ENCODE assay signal across 11 cellular contexts in the genomic region with DNA sequence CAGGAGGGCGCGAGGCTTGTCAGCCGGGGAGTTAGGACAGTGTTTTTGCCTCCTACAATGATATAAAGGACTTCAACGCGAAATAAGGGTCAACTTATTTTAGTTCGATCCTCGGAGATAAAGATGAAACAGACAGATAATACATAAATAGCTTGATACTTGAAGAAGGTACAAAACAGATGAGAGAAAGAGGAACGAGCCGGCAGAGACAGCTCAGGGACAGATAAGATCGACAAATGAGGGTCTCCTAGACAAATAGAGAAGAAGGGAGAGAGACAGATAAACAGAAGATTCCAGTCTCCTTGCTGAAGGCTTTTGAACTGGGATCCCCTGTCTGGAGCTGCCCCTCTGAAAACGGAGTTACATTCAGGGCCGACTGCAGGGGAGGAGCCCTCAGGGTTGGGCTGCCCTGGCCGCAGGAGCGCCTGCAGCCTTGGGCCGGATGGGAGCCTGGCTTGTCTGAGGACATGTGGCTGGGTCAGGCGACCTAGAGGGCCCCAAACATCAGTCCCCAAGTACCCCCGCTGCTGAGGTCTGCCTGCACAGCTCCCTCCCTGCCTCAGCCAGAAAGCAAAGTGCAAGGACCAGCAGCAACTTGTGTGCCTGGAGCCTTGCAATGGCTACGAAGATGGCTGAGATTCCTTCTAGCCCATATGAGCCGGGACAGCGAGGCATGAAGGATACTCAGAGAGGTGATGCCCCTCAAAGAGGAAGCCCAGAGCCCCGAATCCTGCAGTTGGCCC. TPM values are rescaled to one million over a fixed set of nuclear protein-coding genes. Genes with fewer than 3 reads are reported as not detected.
DNase-seq lines count a peak whose midpoint lies in the region; ATAC-seq, FAIRE-seq and TF ChIP-seq lines count a peak whose summit lies in the region.
"Had no signal": no experiment of that assay in that cellular context is flagged by ENCODE, and none has a peak within 500 bp of the region (broad histone marks: within the 10 kb centered on the region; RNA-seq: fewer than 3 reads in every experiment).

No MANE protein-coding gene starts in this region.

- BruUV-seq in Panc1 (replicated peaks; lab: Mats Ljungman, UMichigan) = no TSS peak

- intact Hi-C loops in Panc1 (cut with micrococcal nuclease; ENCODE audit: unreplicated experiment) (no loop called here), tibial artery (cut with DNase I; ENCODE audit: low total_unique reads) (no loop called here)

- H3K4me3 ChIP-seq in Panc1 (ENCODE audit: low read depth in 2 of 2, low read length in 2 of 2) (peak overlapping the region; percentile 36 to 43; a peak in 3 of 4 replicates), endodermal cell (ENCODE audit: low read length) (no peak overlapping the region), tibial artery (no peak overlapping the region)

- H3K27me3 ChIP-seq in Panc1 (ENCODE audit: control insufficient read depth, insufficient read depth, low read length) = peaks cover 19% of the 10 kb centered on the region; the same call in 1 of the 2 replicates
- H3K27me3 ChIP-seq in endodermal cell (ENCODE audit: control insufficient read depth, insufficient read depth, low read length, poor library complexity, severe bottlenecking) = peaks cover 100% of the 10 kb centered on the region
- peaks cover 10 to 100% of the 10 kb centered on the region in 2 donors for H3K27me3 ChIP-seq in tibial artery

- 7 to 14% methylated on average over 13 to 21 of the region's 21 CpGs for WGBS in endodermal cell (ENCODE audit: insufficient coverage in 1 of 2, insufficient read length in 1 of 2), 2 experiments

- peaks cover 14% of the 10 kb centered on the region for H3K4me1 ChIP-seq in Panc1 (ENCODE audit: control insufficient read depth, insufficient read depth, low read length)
- peaks cover 9% of the 10 kb centered on the region for H3K4me1 ChIP-seq in endodermal cell (ENCODE audit: control insufficient read depth, insufficient read depth, low read length)
- H3K4me1 ChIP-seq in tibial artery = peaks cover 0 to 85% (median 61%) of the 10 kb centered on the region in 4 donors

- H3K27ac ChIP-seq in Panc1 (ENCODE audit: low read length) (no peak overlapping the region), endodermal cell (ENCODE audit: low read depth, low read length) (no peak overlapping the region), tibial artery (no peak overlapping the region)

- POLR2A ChIA-PET in Panc1 (lab: Charles Lee) = interaction anchor here (0.6 kb wide), 1 partner anchor 728 kb away, joined by 6 read pairs; no protein-coding TSS in a partner anchor

- no peak for DNase-seq in activated naive CD4-positive, alpha-beta T cell treated with Interleukin-2 at 50 U/mL for 16 hours
- DNase-seq in Panc1 (ENCODE audit: low read depth, low spot score) = no peak
- DNase-seq in endodermal cell = peak; percentile 54
- DNase-seq in urothelium cell line (ENCODE audit: low spot score) = no peak
- no peak for DNase-seq in tibial artery
- no peak for DNase-seq in GOT3 (lab: John Stamatoyannopoulos, UW)
- DNase-seq: KG1; stimulated activated naive CD4-positive, alpha-beta T cell treated with Interleukin-2 at 50 U/mL for 16 hours had no signal

- FAIRE-seq in urothelium cell line (lab: Jason Lieb, UNC) = peak; percentile 32

- TF ChIP-seq CTCF in Panc1 (IDR thresholded peaks at IDR 0.05) (no peak), endodermal cell (conservative IDR thresholded peaks at IDR 0.05) (peak; percentile 32), tibial artery (IDR thresholded peaks at IDR 0.05) (no peak)

- no peak overlapping the region for H3K27ac Mint-ChIP-seq in activated naive CD4-positive, alpha-beta T cell treated with anti-CD3 and anti-CD28 coated beads, Interleukin-2, amount 50 U/mL, for 24 hours
- H3K27ac Mint-ChIP-seq in endodermal cell = no peak overlapping the region

- peak overlapping the region; percentile 88 for H3K4me3 Mint-ChIP-seq in activated naive CD4-positive, alpha-beta T cell treated with anti-CD3 and anti-CD28 coated beads, Interleukin-2, amount 50 U/mL, for 24 hours
- peak overlapping the region; percentile 53 for H3K4me3 Mint-ChIP-seq in endodermal cell

- peak; percentile 35; the same call in 1 of the 2 replicates for ATAC-seq in Panc1
- ATAC-seq in activated CD4-positive, CD25-positive, alpha-beta regulatory T cell treated with anti-CD3 and anti-CD28 coated beads, Interleukin-2, amount 50 U/mL, for 24 hours = no peak

- CTCF ChIA-PET in Panc1 (lab: Charles Lee) = interaction anchor here (0.5 kb wide), 1 partner anchor 9 kb away, joined by 3 read pairs; no protein-coding TSS in a partner anchor

- H3K27me3 Mint-ChIP-seq in activated naive CD4-positive, alpha-beta T cell treated with anti-CD3 and anti-CD28 coated beads, Interleukin-2, amount 50 U/mL, for 24 hours = peaks cover 58% of the 10 kb centered on the region
- H3K27me3 Mint-ChIP-seq in endodermal cell (ENCODE audit: insufficient read depth) = peaks cover 93% of the 10 kb centered on the region

- no peaks in the 10 kb centered on the region for H3K9me3 ChIP-seq in Panc1 (ENCODE audit: control insufficient read depth, insufficient read depth, low read depth, low read length)
- H3K9me3 ChIP-seq in endodermal cell (ENCODE audit: control insufficient read depth, low read length) = no peaks in the 10 kb centered on the region
- no peaks in the 10 kb centered on the region for H3K9me3 ChIP-seq in tibial artery

- no peaks in the 10 kb centered on the region for H3K9me3 Mint-ChIP-seq in activated naive CD4-positive, alpha-beta T cell treated with anti-CD3 and anti-CD28 coated beads, Interleukin-2, amount 50 U/mL, for 24 hours
- H3K9me3 Mint-ChIP-seq in endodermal cell = peaks cover 5% of the 10 kb centered on the region

- H3K4me1 Mint-ChIP-seq in activated naive CD4-positive, alpha-beta T cell treated with anti-CD3 and anti-CD28 coated beads, Interleukin-2, amount 50 U/mL, for 24 hours = peaks cover 50% of the 10 kb centered on the region
- peaks cover 23% of the 10 kb centered on the region for H3K4me1 Mint-ChIP-seq in endodermal cell

- no peak overlapping the region for H3K9ac ChIP-seq in endodermal cell (ENCODE audit: extremely low read depth, low read length, poor library complexity, severe bottlenecking)

- peaks cover 1% of the 10 kb centered on the region for H3K36me3 Mint-ChIP-seq in activated naive CD4-positive, alpha-beta T cell treated with anti-CD3 and anti-CD28 coated beads, Interleukin-2, amount 50 U/mL, for 24 hours
- H3K36me3 Mint-ChIP-seq in endodermal cell (ENCODE audit: low read depth) = no peaks in the 10 kb centered on the region

- in situ Hi-C loops in Panc1 (cut with HindIII; ENCODE audit: low pct_unique_long_range_greater_than_20kb, low sequenced_read_pairs) = no loop called here

- H3K36me3 ChIP-seq in Panc1 (ENCODE audit: control insufficient read depth, insufficient read depth, low read length) = no peaks in the 10 kb centered on the region
- H3K36me3 ChIP-seq in endodermal cell (ENCODE audit: control insufficient read depth, insufficient read depth, low read length) = no peaks in the 10 kb centered on the region
- H3K36me3 ChIP-seq in tibial artery = no peaks in the 10 kb centered on the region

RNA-seq across cellular contexts. Expression of a gene that starts 1.0 kb away (rescaled TPM):
- total RNA-seq in Panc1 (2021; ENCODE audit: unreplicated experiment) (0.21 TPM), endodermal cell (under 1 TPM; 0.37 to 0.51 TPM)
- polyA plus RNA-seq in Panc1 (2012; ENCODE audit: insufficient read length) = 0.12 TPM
- 2.0 TPM for polyA plus RNA-seq in endodermal cell (2013, experiment 1 of 2)
- polyA plus RNA-seq in endodermal cell (2013, experiment 2 of 2) = 1.7 TPM

RNA-seq across cellular contexts. Expression of a gene that starts 15.5 kb away (rescaled TPM):
- total RNA-seq in Panc1 (2021; ENCODE audit: unreplicated experiment) (not detected), endodermal cell (not detected)
- not detected for polyA plus RNA-seq in Panc1 (2012; ENCODE audit: insufficient read length)
- polyA plus RNA-seq in endodermal cell (2013, experiment 1 of 2) = under 0.01 TPM
- under 0.01 TPM for polyA plus RNA-seq in endodermal cell (2013, experiment 2 of 2)
- total RNA-seq: T-helper 2 cell treated with Interferon-gamma antibody and Interleukin-4, amounts not matched to agents 100 ng/mL and 5 ng/mL, for 36 hours had no signal

Comparison
In these comparisons a context has a peak if more than half of its experiments do, and no peak if none do; other contexts are left out.
1. H3K4me3 ChIP-seq: peak in Panc1 (2 of 2); none in endodermal cell (single experiment) and tibial artery (0 of 2).